In the genomic region with DNA sequence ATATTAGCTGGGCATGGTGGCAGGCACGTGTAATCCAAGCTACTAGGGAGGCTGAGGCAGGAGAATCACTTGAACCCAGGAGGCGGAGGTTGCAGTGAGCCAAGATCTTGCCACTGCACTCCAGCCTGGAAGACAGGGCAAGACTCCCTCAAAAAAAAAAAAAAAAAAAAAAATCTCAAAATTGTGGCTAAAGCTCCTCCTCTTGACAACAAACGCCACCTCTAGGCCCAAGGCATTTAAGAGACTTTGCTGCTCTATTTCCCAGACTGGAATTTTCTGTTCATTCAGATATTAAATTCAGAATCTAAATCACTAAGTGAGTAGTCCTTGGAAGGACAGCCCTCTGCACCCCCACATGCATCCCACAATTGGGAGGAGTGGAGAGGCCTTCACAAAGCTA, we compare ENCODE assay signal across 11 cellular contexts. TPM values are rescaled to one million over a fixed set of nuclear protein-coding genes. Genes with fewer than 3 reads are reported as not detected.
DNase-seq lines count a peak whose midpoint lies in the region; ATAC-seq and TF ChIP-seq lines count a peak whose summit lies in the region.
"Had no signal": no experiment of that assay in that cellular context is flagged by ENCODE, and none has a peak within 500 bp of the region (broad histone marks: within the 10 kb centered on the region; RNA-seq: fewer than 3 reads in every experiment).

No MANE protein-coding gene starts in this region.

- H3K4me3 Mint-ChIP-seq in CD4-positive, alpha-beta T cell, result peak overlapping the region; percentile 96
- H3K4me3 Mint-ChIP-seq in naive thymus-derived CD8-positive, alpha-beta T cell, result peak overlapping the region; percentile 90 to 99 (median 93)
- no peak overlapping the region for H3K4me3 Mint-ChIP-seq in activated naive CD4-positive, alpha-beta T cell treated with anti-CD3 and anti-CD28 coated beads for 36 hours

- no peaks in the 10 kb centered on the region for H3K27me3 ChIP-seq in CD4-positive, alpha-beta T cell (ENCODE audit: control insufficient read depth, insufficient read depth, low read length)
- H3K27me3 ChIP-seq: gastroesophageal sphincter had no signal

- ATAC-seq in CD4-positive, alpha-beta T cell (ENCODE audit: poor library complexity), result no peak
- ATAC-seq in naive thymus-derived CD8-positive, alpha-beta T cell, result no peak
- ATAC-seq in GM19455 (IDR thresholded peaks at IDR 0.05; ENCODE audit: unreplicated experiment), result no peak
- ATAC-seq: gastroesophageal sphincter had no signal

- no peaks in the 10 kb centered on the region for H3K9me3 Mint-ChIP-seq in CD4-positive, alpha-beta T cell
- no peaks in the 10 kb centered on the region for H3K9me3 Mint-ChIP-seq in naive thymus-derived CD8-positive, alpha-beta T cell
- H3K9me3 Mint-ChIP-seq in activated naive CD4-positive, alpha-beta T cell treated with anti-CD3 and anti-CD28 coated beads for 36 hours, result no peaks in the 10 kb centered on the region

- POLR2A ChIA-PET in CD4-positive, alpha-beta T cell (lab: Charles Lee), result interaction anchor here (6.5 kb wide), 1 partner anchor 33 kb away, joined by 111 read pairs; a partner anchor contains a TSS
- POLR2A ChIA-PET in naive thymus-derived CD8-positive, alpha-beta T cell (lab: Charles Lee), result interaction anchor here (3.5 kb wide), 1 partner anchor 33 kb away, joined by 62 read pairs; a partner anchor contains a TSS

- no peak overlapping the region for H3K27ac ChIP-seq in CD4-positive, alpha-beta T cell (ENCODE audit: low read depth, low read length)

- CTCF ChIA-PET in CD4-positive, alpha-beta T cell (lab: Charles Lee), result interaction anchor here (1.2 kb wide), 1 partner anchor 111 kb away, joined by 3 read pairs; a partner anchor contains a TSS
- CTCF ChIA-PET in activated naive CD4-positive, alpha-beta T cell treated with anti-CD3 and anti-CD28 coated beads for 36 hours (lab: Charles Lee), result interaction anchor here (0.8 kb wide), 1 partner anchor 30 kb away, joined by 3 read pairs; no protein-coding TSS in a partner anchor

- H3K36me3 Mint-ChIP-seq in CD4-positive, alpha-beta T cell (ENCODE audit: low read depth), result peaks cover 48% of the 10 kb centered on the region
- peaks cover 15 to 32% (median 24%) of the 10 kb centered on the region in 3 donors for H3K36me3 Mint-ChIP-seq in naive thymus-derived CD8-positive, alpha-beta T cell
- H3K36me3 Mint-ChIP-seq in activated naive CD4-positive, alpha-beta T cell treated with anti-CD3 and anti-CD28 coated beads for 36 hours (ENCODE audit: low read depth), result peaks cover 12% of the 10 kb centered on the region

- no peak for TF ChIP-seq CTCF in CD4-positive, alpha-beta T cell (IDR thresholded peaks at IDR 0.05)
- TF ChIP-seq CTCF in choroid plexus epithelial cell (conservative IDR thresholded peaks at IDR 0.05; ENCODE audit: low read depth, low read length), result peak; percentile 12

- no peak overlapping the region for H3K27ac Mint-ChIP-seq in CD4-positive, alpha-beta T cell
- H3K27ac Mint-ChIP-seq in naive thymus-derived CD8-positive, alpha-beta T cell, result peak overlapping the region in 1 of 10 donors; percentile 67
- H3K27ac Mint-ChIP-seq in activated naive CD4-positive, alpha-beta T cell treated with anti-CD3 and anti-CD28 coated beads for 36 hours, result no peak overlapping the region

- no peaks in the 10 kb centered on the region for H3K9me3 ChIP-seq in CD4-positive, alpha-beta T cell (ENCODE audit: control insufficient read depth, low read length)
- H3K9me3 ChIP-seq: gastroesophageal sphincter had no signal

- intact Hi-C loops in CD4-positive, alpha-beta T cell (cut with DNase I, micrococcal nuclease), result loop anchor here in 1 of 2 experiments (10.0 kb wide), 2 partner anchors 619 to 1711 kb away; a partner anchor contains a TSS
- intact Hi-C loops in activated naive CD4-positive, alpha-beta T cell treated with anti-CD3 and anti-CD28 coated beads for 36 hours (cut with micrococcal nuclease), result loop anchor here (5.0 kb wide), 1 partner anchor 548 kb away; no protein-coding TSS in a partner anchor

- H3K27me3 Mint-ChIP-seq in CD4-positive, alpha-beta T cell, result no peaks in the 10 kb centered on the region
- H3K27me3 Mint-ChIP-seq in naive thymus-derived CD8-positive, alpha-beta T cell, result no peaks in the 10 kb centered on the region
- no peaks in the 10 kb centered on the region for H3K27me3 Mint-ChIP-seq in activated naive CD4-positive, alpha-beta T cell treated with anti-CD3 and anti-CD28 coated beads for 36 hours (ENCODE audit: low read depth)

- DNase-seq in CD4-positive, alpha-beta T cell, result no peak
- DNase-seq in LHCN-M2 (ENCODE audit: low read depth) (peak; percentile 37), choroid plexus epithelial cell (ENCODE audit: low read depth) (peak; percentile 55), NCI-H1092 treated with DMSO at 0.1 percent for 48 hours (lab: John Stamatoyannopoulos, UW) (no peak), NCI-H146 treated with DMSO at 0.1 percent for 48 hours (lab: John Stamatoyannopoulos, UW; ENCODE audit: unreplicated experiment) (no peak)
- DNase-seq in naive thymus-derived CD8-positive, alpha-beta T cell, result no peak
- no peak for DNase-seq in activated naive CD4-positive, alpha-beta T cell treated with anti-CD3 and anti-CD28 coated beads for 36 hours
- DNase-seq: activated CD4-positive, alpha-beta T cell treated with anti-CD3 and anti-CD28 coated beads, Interleukin-2, amount 50 U/mL, for 48 hours; NCI-H2171 treated with DMSO at 0.1 percent for 48 hours had no signal

- H3K4me3 ChIP-seq in choroid plexus epithelial cell (ENCODE audit: low read depth, low read length), result peak overlapping the region; percentile 87

- H3K4me1 Mint-ChIP-seq in CD4-positive, alpha-beta T cell (ENCODE audit: low read depth), result peaks cover 55% of the 10 kb centered on the region
- H3K4me1 Mint-ChIP-seq in naive thymus-derived CD8-positive, alpha-beta T cell, result peaks cover 28 to 54% (median 52%) of the 10 kb centered on the region in 4 donors
- H3K4me1 Mint-ChIP-seq in activated naive CD4-positive, alpha-beta T cell treated with anti-CD3 and anti-CD28 coated beads for 36 hours (ENCODE audit: low read depth), result peaks cover 45% of the 10 kb centered on the region

RNA-seq across cellular contexts. Expression of a gene that starts 1.4 kb away (rescaled TPM):
- total RNA-seq in CD4-positive, alpha-beta T cell, result 10 to 100 TPM in 1 of 2 experiments, 1 to 10 TPM in 1; 9.3 to 10.9 TPM
- total RNA-seq in LHCN-M2 (2014; rRNA removed), result 14.6 and 16.3 TPM in 2 replicates
- polyA plus RNA-seq in LHCN-M2 (2012), result 17.1 TPM
- 10 to 100 TPM; 20.1 to 20.5 TPM for total RNA-seq in naive thymus-derived CD8-positive, alpha-beta T cell
- 1 to 10 TPM; 4.1 to 6.4 (median 4.5) TPM for polyA plus RNA-seq in naive thymus-derived CD8-positive, alpha-beta T cell
- 1 to 10 TPM; 8.5 to 9.2 TPM for total RNA-seq in activated naive CD4-positive, alpha-beta T cell treated with anti-CD3 and anti-CD28 coated beads for 36 hours

RNA-seq across cellular contexts. Expression of a gene that starts 32.8 kb away (rescaled TPM):
- total RNA-seq in CD4-positive, alpha-beta T cell, result 100 to 1,000 TPM; 157 to 161 TPM
- total RNA-seq in LHCN-M2 (2014; rRNA removed), result 37.7 and 45.3 TPM in 2 replicates
- 26.1 TPM for polyA plus RNA-seq in LHCN-M2 (2012)
- total RNA-seq in naive thymus-derived CD8-positive, alpha-beta T cell, result 100 to 1,000 TPM; 161 to 168 TPM
- polyA plus RNA-seq in naive thymus-derived CD8-positive, alpha-beta T cell, result 10 to 100 TPM; 40.7 to 64.8 (median 42.6) TPM
- 10 to 100 TPM; 86.3 to 93.6 TPM for total RNA-seq in activated naive CD4-positive, alpha-beta T cell treated with anti-CD3 and anti-CD28 coated beads for 36 hours

Comparison
In these comparisons a context has a peak if more than half of its experiments do, and no peak if none do; other contexts are left out.
1. DNase-seq: peak in LHCN-M2 (single experiment) and choroid plexus epithelial cell (single experiment); none in CD4-positive, alpha-beta T cell (0 of 10), naive thymus-derived CD8-positive, alpha-beta T cell (0 of 10), NCI-H1092 treated with DMSO at 0.1 percent for 48 hours (single experiment), activated naive CD4-positive, alpha-beta T cell treated with anti-CD3 and anti-CD28 coated beads for 36 hours (single experiment) and NCI-H146 treated with DMSO at 0.1 percent for 48 hours (single experiment).